In the genomic region with DNA sequence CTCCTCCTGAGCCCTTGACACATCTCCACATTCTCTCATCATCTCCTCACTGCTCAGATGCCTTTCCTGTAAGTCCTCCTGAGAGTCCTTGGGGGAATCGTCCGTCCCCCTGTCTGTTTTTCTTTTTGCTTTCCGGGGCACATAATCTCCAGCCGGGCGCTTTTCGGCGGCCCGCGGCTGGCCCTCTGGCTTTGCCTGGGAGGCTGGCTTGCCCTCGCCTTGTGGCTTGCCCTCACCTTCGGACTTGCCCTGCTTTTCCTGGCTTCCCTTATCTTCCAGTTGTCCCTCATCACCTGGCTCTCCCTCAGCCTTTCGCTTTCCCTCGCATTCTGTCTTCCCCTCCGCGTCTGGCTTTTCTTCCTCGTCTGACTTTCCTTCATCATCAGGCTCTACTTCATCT, we compare ENCODE assay signal across 6 cellular contexts. TPM values are rescaled to one million over a fixed set of nuclear protein-coding genes. Genes with fewer than 3 reads are reported as not detected.
"Had no signal": no experiment of that assay in that cellular context is flagged by ENCODE, and none has a peak within 500 bp of the region (broad histone marks: within the 10 kb centered on the region; RNA-seq: fewer than 3 reads in every experiment).

No MANE protein-coding gene starts in this region.

RNA-seq across cellular contexts. Expression of a gene that starts 1.4 kb away (rescaled TPM):
- total RNA-seq: GM23248, H1, H4, H7, H9, HFFc6 had no signal
- polyA plus RNA-seq: GM23248, H1 had no signal

RNA-seq across cellular contexts. Expression of a gene that starts 14.9 kb away (rescaled TPM):
- total RNA-seq: GM23248, HFFc6 had no signal
- polyA plus RNA-seq: GM23248 had no signal

RNA-seq across cellular contexts. Expression of a gene that starts 15.4 kb away (rescaled TPM):
- total RNA-seq: GM23248 had no signal
- polyA plus RNA-seq: GM23248, H1 had no signal
